In the genomic region with DNA sequence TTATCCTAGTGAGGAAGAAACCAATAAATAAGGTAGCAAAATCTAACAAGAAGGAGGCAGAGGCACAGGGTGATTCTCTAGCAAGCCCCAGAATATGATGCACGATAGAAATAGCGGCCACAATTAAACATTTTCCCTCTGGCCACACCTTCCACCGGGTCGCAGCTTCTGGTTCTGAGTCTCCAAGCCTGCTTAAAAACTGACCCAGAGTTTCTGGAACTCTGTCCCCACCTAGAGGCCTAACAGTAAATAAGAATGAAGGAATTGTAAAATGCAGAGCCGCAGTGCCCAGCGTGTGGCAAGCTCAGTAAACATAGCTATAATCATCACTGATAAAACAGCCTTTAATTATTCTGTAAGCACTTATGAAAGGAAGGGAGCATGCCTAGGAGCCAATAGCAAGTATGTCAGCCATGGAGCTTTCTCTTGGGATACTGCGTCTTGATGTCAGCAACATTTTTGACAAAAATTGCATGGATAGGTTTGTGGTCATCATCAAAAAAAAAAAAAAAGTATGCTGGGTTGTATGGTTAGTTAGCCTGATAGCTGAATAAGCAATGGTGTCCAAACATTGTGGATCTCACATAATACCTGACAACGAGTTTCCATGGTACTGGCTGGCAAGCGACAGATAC, we compare ENCODE assay signal across 9 cellular contexts.
A peak's percentile ranks its signal among the peaks of the same experiment; 100 is the strongest.
DNase-seq lines count a peak whose midpoint lies in the region; ATAC-seq and TF ChIP-seq lines count a peak whose summit lies in the region.
"Had no signal": no experiment of that assay in that cellular context is flagged by ENCODE, and none has a peak within 500 bp of the region (broad histone marks: within the 10 kb centered on the region; RNA-seq: fewer than 3 reads in every experiment).

No MANE protein-coding gene starts in this region.

- DNase-seq in GM03348 (ENCODE audit: low spot score) (peak; percentile 66), HT1080 (ENCODE audit: low read depth) (peak; percentile 58), OCI-M1 (lab: John Stamatoyannopoulos, UW) (peak; percentile 63), endothelial cell (ENCODE audit: low spot score) (peak; percentile 47), neural progenitor cell (ENCODE audit: low spot score) (peak; percentile 73), amniotic stem cell (lab: John Stamatoyannopoulos, UW) (no peak)
- DNase-seq in activated T-cell treated with anti-CD3 and anti-CD28 coated beads, Interleukin-2, amount 50 U/mL, for 48 hours = no peak

- H3K36me3 Mint-ChIP-seq in endothelial cell (ENCODE audit: low read depth, unreplicated experiment) = no peaks in the 10 kb centered on the region
- no peaks in the 10 kb centered on the region for H3K36me3 Mint-ChIP-seq in neural progenitor cell
- H3K36me3 Mint-ChIP-seq in stimulated activated memory B cell treated with anti-CD40 and anti-IgM and Interleukin-4, amounts not matched to agents 10 μg/mL and 1 μg/mL and 100 μg/mL, for 72 hours = no peaks in the 10 kb centered on the region
- H3K36me3 Mint-ChIP-seq: T-cell had no signal

- H3K9me3 Mint-ChIP-seq in endothelial cell (ENCODE audit: unreplicated experiment) (no peaks in the 10 kb centered on the region), neural progenitor cell (peaks cover 8% of the 10 kb centered on the region)
- peaks cover 2% of the 10 kb centered on the region for H3K9me3 Mint-ChIP-seq in stimulated activated memory B cell treated with anti-CD40 and anti-IgM and Interleukin-4, amounts not matched to agents 10 μg/mL and 1 μg/mL and 100 μg/mL, for 72 hours

- no peak overlapping the region for H3K4me3 Mint-ChIP-seq in endothelial cell (ENCODE audit: unreplicated experiment)
- no peak overlapping the region for H3K4me3 Mint-ChIP-seq in neural progenitor cell
- no peak overlapping the region for H3K4me3 Mint-ChIP-seq in stimulated activated memory B cell treated with anti-CD40 and anti-IgM and Interleukin-4, amounts not matched to agents 10 μg/mL and 1 μg/mL and 100 μg/mL, for 72 hours
- H3K4me3 Mint-ChIP-seq: T-cell had no signal

- H3K4me1 Mint-ChIP-seq in endothelial cell (ENCODE audit: unreplicated experiment) (peaks cover 3% of the 10 kb centered on the region), neural progenitor cell (peaks cover 9% of the 10 kb centered on the region)
- no peaks in the 10 kb centered on the region for H3K4me1 Mint-ChIP-seq in stimulated activated memory B cell treated with anti-CD40 and anti-IgM and Interleukin-4, amounts not matched to agents 10 μg/mL and 1 μg/mL and 100 μg/mL, for 72 hours
- H3K4me1 Mint-ChIP-seq: T-cell had no signal

- ATAC-seq in stimulated activated memory B cell treated with anti-CD40 and anti-IgM and Interleukin-4, amounts not matched to agents 10 μg/mL and 1 μg/mL and 100 μg/mL, for 72 hours = no peak
- ATAC-seq: T-cell had no signal

- H3F3A ChIP-seq in neural progenitor cell (ENCODE audit: low read depth) = no peaks in the 10 kb centered on the region

- H4K20me1 ChIP-seq in neural progenitor cell (ENCODE audit: low read depth) = no peaks in the 10 kb centered on the region

- TF ChIP-seq CTCF in endothelial cell (IDR thresholded peaks at IDR 0.05; ENCODE audit: unreplicated experiment) = peak; percentile 65
- TF ChIP-seq CTCF in neural progenitor cell (IDR thresholded peaks at IDR 0.05) = peak; percentile 81

- H3K4me1 ChIP-seq in neural progenitor cell = no peaks in the 10 kb centered on the region

- no peak overlapping the region for H2AFZ ChIP-seq in neural progenitor cell (replicated peaks)

- no peaks in the 10 kb centered on the region for H3K36me3 ChIP-seq in neural progenitor cell

- H3K9ac ChIP-seq in neural progenitor cell = no peak overlapping the region

- no peaks in the 10 kb centered on the region for H3K79me2 ChIP-seq in neural progenitor cell (ENCODE audit: low read depth)

- no peaks in the 10 kb centered on the region for H3K9me3 ChIP-seq in neural progenitor cell (ENCODE audit: low read depth)

- H3K4me2 ChIP-seq in neural progenitor cell = no peak overlapping the region

- H3K27me3 Mint-ChIP-seq in endothelial cell (ENCODE audit: unreplicated experiment) (no peaks in the 10 kb centered on the region), neural progenitor cell (ENCODE audit: insufficient read depth, low read depth) (no peaks in the 10 kb centered on the region)
- H3K27me3 Mint-ChIP-seq in stimulated activated memory B cell treated with anti-CD40 and anti-IgM and Interleukin-4, amounts not matched to agents 10 μg/mL and 1 μg/mL and 100 μg/mL, for 72 hours = no peaks in the 10 kb centered on the region
- H3K27me3 Mint-ChIP-seq: T-cell had no signal

- no peak overlapping the region for H3K4me3 ChIP-seq in neural progenitor cell

- no peak overlapping the region for H3K27ac ChIP-seq in neural progenitor cell

- H3K27ac Mint-ChIP-seq in endothelial cell (ENCODE audit: unreplicated experiment) = no peak overlapping the region
- H3K27ac Mint-ChIP-seq in neural progenitor cell = no peak overlapping the region
- H3K27ac Mint-ChIP-seq in stimulated activated memory B cell treated with anti-CD40 and anti-IgM and Interleukin-4, amounts not matched to agents 10 μg/mL and 1 μg/mL and 100 μg/mL, for 72 hours = no peak overlapping the region
- H3K27ac Mint-ChIP-seq: T-cell had no signal

- H3K27me3 ChIP-seq in neural progenitor cell = no peaks in the 10 kb centered on the region

Comparison
In these comparisons a context has a peak if more than half of its experiments do, and no peak if none do; other contexts are left out.
1. DNase-seq: peak in GM03348 (single experiment), HT1080 (single experiment), OCI-M1 (single experiment), endothelial cell (single experiment) and neural progenitor cell (single experiment); none in activated T-cell treated with anti-CD3 and anti-CD28 coated beads, Interleukin-2, amount 50 U/mL, for 48 hours (0 of 2) and amniotic stem cell (single experiment).